ENCODE assay signal across 9 cellular contexts in the genomic region with DNA sequence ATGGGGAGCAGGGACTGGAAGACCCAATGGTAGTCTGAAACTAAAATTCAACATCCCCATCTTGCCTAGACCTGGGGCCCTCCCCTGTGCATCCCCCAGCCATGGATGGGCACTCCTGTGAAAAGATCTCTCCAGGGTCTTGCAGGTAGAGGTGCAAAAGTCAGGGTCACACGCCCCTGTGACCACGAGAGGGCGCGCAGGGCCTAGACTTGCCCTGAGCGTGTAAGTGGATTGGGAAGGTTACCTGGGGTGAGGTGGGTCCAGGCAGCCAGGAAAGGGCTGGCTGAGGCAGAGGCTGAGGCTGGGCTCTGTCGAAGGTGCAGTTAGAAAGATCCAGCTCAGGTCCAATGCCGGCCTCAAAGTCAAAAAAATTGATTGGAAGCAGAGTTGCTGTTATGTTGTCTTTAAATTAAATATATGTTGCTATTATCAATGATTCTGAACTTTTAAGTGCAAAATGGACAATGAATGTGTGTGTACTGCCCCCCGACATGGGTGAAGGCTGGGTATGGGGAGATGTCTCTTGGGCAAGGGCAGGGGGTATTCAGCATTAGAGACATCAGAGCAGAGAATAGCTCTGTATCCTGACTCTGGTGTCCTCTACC. TPM values are rescaled to one million over a fixed set of nuclear protein-coding genes. Genes with fewer than 3 reads are reported as not detected.
DNase-seq lines count a peak whose midpoint lies in the region; ATAC-seq and TF ChIP-seq lines count a peak whose summit lies in the region.
"Had no signal": no experiment of that assay in that cellular context is flagged by ENCODE, and none has a peak within 500 bp of the region (broad histone marks: within the 10 kb centered on the region; RNA-seq: fewer than 3 reads in every experiment).

No MANE protein-coding gene starts in this region.

- H3K4me3 Mint-ChIP-seq in CD4-positive, CD25-positive, alpha-beta regulatory T cell, result no peak overlapping the region
- H3K4me3 Mint-ChIP-seq in activated T-cell treated with anti-CD3 and anti-CD28 coated beads, Interleukin-2, amount 50 U/mL, for 24 hours, result no peak overlapping the region

- H3K9me3 ChIP-seq in CD4-positive, CD25-positive, alpha-beta regulatory T cell (ENCODE audit: control insufficient read depth in 2 of 2, low read length in 2 of 2), result no peaks in the 10 kb centered on the region

- H3K27me3 Mint-ChIP-seq in CD4-positive, CD25-positive, alpha-beta regulatory T cell, result peaks cover 15% of the 10 kb centered on the region
- peaks cover 68% of the 10 kb centered on the region for H3K27me3 Mint-ChIP-seq in activated T-cell treated with anti-CD3 and anti-CD28 coated beads, Interleukin-2, amount 50 U/mL, for 24 hours

- no peak overlapping the region for H3K4me3 ChIP-seq in CD4-positive, CD25-positive, alpha-beta regulatory T cell (ENCODE audit: low read depth, low read length)

- DNase-seq in CD4-positive, CD25-positive, alpha-beta regulatory T cell, result peak in 2 of 3 donors; percentile 17 to 71
- DNase-seq in HEK293T (ENCODE audit: extremely low spot score) (peak; percentile 81), NCI-H774 (lab: John Stamatoyannopoulos, UW) (peak; percentile 59), foreskin keratinocyte (peak in 1 of 2 donors; percentile 55), renal cortical epithelial cell (ENCODE audit: low read depth) (peak; percentile 53), amniotic stem cell (lab: John Stamatoyannopoulos, UW) (no peak)
- DNase-seq in activated T-cell treated with anti-CD3 and anti-CD28 coated beads, Interleukin-2, amount 50 U/mL, for 24 hours, result peak; percentile 78

- H3K4me1 ChIP-seq in CD4-positive, CD25-positive, alpha-beta regulatory T cell (ENCODE audit: control insufficient read depth, insufficient read depth, low read length, poor library complexity, severe bottlenecking), result no peaks in the 10 kb centered on the region
- peaks cover 14% of the 10 kb centered on the region for H3K4me1 ChIP-seq in foreskin keratinocyte

- no peaks in the 10 kb centered on the region for H3K27me3 ChIP-seq in CD4-positive, CD25-positive, alpha-beta regulatory T cell (ENCODE audit: control insufficient read depth, insufficient read depth, low read length)
- H3K27me3 ChIP-seq in foreskin keratinocyte, result peaks cover 30% of the 10 kb centered on the region

- no peaks in the 10 kb centered on the region for H3K36me3 ChIP-seq in CD4-positive, CD25-positive, alpha-beta regulatory T cell (ENCODE audit: control insufficient read depth, insufficient read depth, low read length)

- H3K4me1 Mint-ChIP-seq in CD4-positive, CD25-positive, alpha-beta regulatory T cell, result peaks cover 0 to 4% (median 0%) of the 10 kb centered on the region in 4 donors
- no peaks in the 10 kb centered on the region for H3K4me1 Mint-ChIP-seq in activated T-cell treated with anti-CD3 and anti-CD28 coated beads, Interleukin-2, amount 50 U/mL, for 24 hours (ENCODE audit: low read depth)

- H3K36me3 Mint-ChIP-seq in CD4-positive, CD25-positive, alpha-beta regulatory T cell, result no peaks in the 10 kb centered on the region
- H3K36me3 Mint-ChIP-seq in activated T-cell treated with anti-CD3 and anti-CD28 coated beads, Interleukin-2, amount 50 U/mL, for 24 hours (ENCODE audit: low read depth), result no peaks in the 10 kb centered on the region

- peak; percentile 92 for TF ChIP-seq CTCF in foreskin keratinocyte (conservative IDR thresholded peaks at IDR 0.05)

- CTCF ChIA-PET in HEK293T (lab: Yijun Ruan, JAX), result interaction anchor here (0.8 to 4.9 kb wide), 5 partner anchors 10 to 68 kb away, joined by 3 to 41 read pairs (median 7); no protein-coding TSS in a partner anchor

- H3K27ac ChIP-seq in CD4-positive, CD25-positive, alpha-beta regulatory T cell (ENCODE audit: insufficient read depth, low read length, poor library complexity, severe bottlenecking), result no peak overlapping the region
- no peak overlapping the region for H3K27ac ChIP-seq in foreskin keratinocyte

- no peak overlapping the region for H3K27ac Mint-ChIP-seq in CD4-positive, CD25-positive, alpha-beta regulatory T cell
- no peak overlapping the region for H3K27ac Mint-ChIP-seq in activated T-cell treated with anti-CD3 and anti-CD28 coated beads, Interleukin-2, amount 50 U/mL, for 24 hours

- ATAC-seq in CD4-positive, CD25-positive, alpha-beta regulatory T cell (ENCODE audit: low read depth in 2 of 2), result peak in 1 of 2 donors; percentile 37
- ATAC-seq in foreskin keratinocyte, result peak; percentile 52
- no peak for ATAC-seq in HG02588 (IDR thresholded peaks at IDR 0.05; ENCODE audit: unreplicated experiment)

- POLR2A ChIA-PET in HEK293T (lab: Yijun Ruan, JAX), result no interaction called here

- no peaks in the 10 kb centered on the region for H3K9me3 Mint-ChIP-seq in CD4-positive, CD25-positive, alpha-beta regulatory T cell
- H3K9me3 Mint-ChIP-seq in activated T-cell treated with anti-CD3 and anti-CD28 coated beads, Interleukin-2, amount 50 U/mL, for 24 hours, result no peaks in the 10 kb centered on the region

TF ChIP-seq in HEK293T, 16 proteins besides CTCF, POLR2A, EP300 and RAD21:
- no peak for TF ChIP-seq HDGF (IDR thresholded peaks at IDR 0.05; ENCODE audit: borderline replicate concordance)
- no peak for TF ChIP-seq CTBP1 (IDR thresholded peaks at IDR 0.05; ENCODE audit: borderline replicate concordance)
TF ChIP-seq in HEK293T: peak in this region for 0.

RNA-seq across cellular contexts. Expression of a gene that starts 4.8 kb away (rescaled TPM):
- total RNA-seq in CD4-positive, CD25-positive, alpha-beta regulatory T cell, result not detected
- not detected for polyA plus RNA-seq in CD4-positive, CD25-positive, alpha-beta regulatory T cell
- total RNA-seq in foreskin keratinocyte (0.21 and 0.58 TPM in 2 replicates), renal cortical epithelial cell (0.05 TPM in 1 of 2 replicates, not detected in the other)
- polyA plus RNA-seq in foreskin keratinocyte, result 0.17 and 0.27 TPM in 2 replicates
- total RNA-seq: pulmonary artery endothelial cell had no signal

RNA-seq across cellular contexts. Expression of a gene that starts 24.3 kb away (rescaled TPM):
- total RNA-seq in CD4-positive, CD25-positive, alpha-beta regulatory T cell, result 1.2 TPM
- 1 to 10 TPM in 1 of 4 donors, under 1 TPM in 3; 0.38 to 1.1 (median 0.47) TPM for polyA plus RNA-seq in CD4-positive, CD25-positive, alpha-beta regulatory T cell
- total RNA-seq in foreskin keratinocyte (17.3 and 20.0 TPM in 2 replicates), renal cortical epithelial cell (11.1 and 29.1 TPM in 2 replicates)
- 23.0 and 24.2 TPM in 2 replicates for polyA plus RNA-seq in foreskin keratinocyte
